ENCODE assay signal across 9 cellular contexts in genomic region chr3:11847607-11848006, GRCh38. TPM values are rescaled to one million over a fixed set of nuclear protein-coding genes. Genes with fewer than 3 reads are reported as not detected.
A peak's percentile ranks its signal among the peaks of the same experiment; 100 is the strongest.
DNase-seq lines count a peak whose midpoint lies in the region; ATAC-seq and TF ChIP-seq lines count a peak whose summit lies in the region.
"Had no signal": no experiment of that assay in that cellular context is flagged by ENCODE, and none has a peak within 500 bp of the region (broad histone marks: within the 10 kb centered on the region; RNA-seq: fewer than 3 reads in every experiment).

No MANE protein-coding gene starts in this region.

- H3K9me2 ChIP-seq in GM23338 (ENCODE audit: insufficient read depth) (no peaks in the 10 kb centered on the region), PC-3 (replicated peaks; ENCODE audit: low read length) (no peaks in the 10 kb centered on the region)

- no peak overlapping the region for H3K9ac ChIP-seq in PC-3 (ENCODE audit: low read length)

- H3K36me3 ChIP-seq in GM23338 (ENCODE audit: insufficient read depth) (no peaks in the 10 kb centered on the region), PC-3 (ENCODE audit: low read depth, low read length) (peaks cover 10% of the 10 kb centered on the region)
- H3K36me3 ChIP-seq in effector memory CD4-positive, alpha-beta T cell (ENCODE audit: control insufficient read depth, insufficient read depth, low read length) = peaks cover 6% of the 10 kb centered on the region

- peaks cover 14% of the 10 kb centered on the region for H3K36me3 Mint-ChIP-seq in GM23338 (ENCODE audit: low read depth)

- intact Hi-C loops in PC-3 (cut with micrococcal nuclease) = loop anchor here (2.0 kb wide), 1 partner anchor 199 kb away; no protein-coding TSS in a partner anchor

- peaks cover 14% of the 10 kb centered on the region for H3K4me1 Mint-ChIP-seq in GM23338

- H3K27me3 Mint-ChIP-seq in GM23338 (ENCODE audit: insufficient read depth, low read depth, poor library complexity) = peaks cover 9% of the 10 kb centered on the region

- peak overlapping the region; percentile 94; the same call in 1 of the 2 replicates for H3K4me3 ChIP-seq in GM23338
- H3K4me3 ChIP-seq in PC-3 (ENCODE audit: low read length) = no peak overlapping the region
- H3K4me3 ChIP-seq in effector memory CD4-positive, alpha-beta T cell (ENCODE audit: insufficient read depth, low read depth, low read length, poor library complexity, severe bottlenecking) = peak overlapping the region; percentile 95

- H3F3A ChIP-seq in GM23338 (replicated peaks; ENCODE audit: low read depth) = no peaks in the 10 kb centered on the region
- no peaks in the 10 kb centered on the region for H3F3A ChIP-seq in PC-3 (ENCODE audit: low read length, unreplicated experiment)

- H3K27me3 ChIP-seq in GM23338 (ENCODE audit: insufficient read depth) (peaks cover 11% of the 10 kb centered on the region), PC-3 (ENCODE audit: low read length) (peaks cover 12% of the 10 kb centered on the region)
- no peaks in the 10 kb centered on the region for H3K27me3 ChIP-seq in effector memory CD4-positive, alpha-beta T cell (replicated peaks; ENCODE audit: control insufficient read depth, insufficient read depth, low read length, poor library complexity, severe bottlenecking)
- H3K27me3 ChIP-seq: upper lobe of right lung had no signal

- H3K9me3 ChIP-seq in PC-3 (ENCODE audit: low read length) = no peaks in the 10 kb centered on the region
- no peaks in the 10 kb centered on the region for H3K9me3 ChIP-seq in effector memory CD4-positive, alpha-beta T cell (ENCODE audit: control insufficient read depth, low read length)
- H3K9me3 ChIP-seq: upper lobe of right lung had no signal

- H3K4me1 ChIP-seq in GM23338 (ENCODE audit: insufficient read depth) = peaks cover 15% of the 10 kb centered on the region; the same call in 1 of the 2 replicates
- H3K4me1 ChIP-seq in PC-3 (ENCODE audit: insufficient read depth, low read length) = peaks cover 13% of the 10 kb centered on the region; the same call in 1 of the 2 replicates
- H3K4me1 ChIP-seq in effector memory CD4-positive, alpha-beta T cell (ENCODE audit: control insufficient read depth, insufficient read depth, low read length, poor library complexity, severe bottlenecking) = peaks cover 17% of the 10 kb centered on the region

- CTCF ChIA-PET in PC-3 (lab: Charles Lee) = no interaction called here

- H3K9me3 Mint-ChIP-seq in GM23338 = no peaks in the 10 kb centered on the region; the same call in 2 of the 3 replicates

- POLR2A ChIA-PET in PC-3 (lab: Charles Lee; ENCODE audit: unreplicated experiment) = no interaction called here

- H3K27ac Mint-ChIP-seq in GM23338 = no peak overlapping the region

- DNase-seq in GM23338 (ENCODE audit: low spot score) (no peak), PC-3 (peak; percentile 37), retina (peak; percentile 3), 8988T (no peak), cortex of kidney (lab: John Stamatoyannopoulos, UW) (no peak)
- no peak for DNase-seq in effector memory CD4-positive, alpha-beta T cell
- DNase-seq: effector CD8-positive, alpha-beta T cell; upper lobe of right lung had no signal

- H3K27ac ChIP-seq in GM23338 (ENCODE audit: low read depth) (no peak overlapping the region), PC-3 (ENCODE audit: low read length) (no peak overlapping the region)
- peak overlapping the region; percentile 79 for H3K27ac ChIP-seq in effector memory CD4-positive, alpha-beta T cell (ENCODE audit: insufficient read depth, low read length, poor library complexity, severe bottlenecking)

- BruUV-seq in PC-3 (replicated peaks; lab: Mats Ljungman, UMichigan) = no TSS peak

- peaks cover 19% of the 10 kb centered on the region; the same call in 1 of the 2 replicates for H3K79me2 ChIP-seq in GM23338 (replicated peaks; ENCODE audit: insufficient read depth)
- H3K79me2 ChIP-seq in PC-3 (ENCODE audit: low read length) = peaks cover 29% of the 10 kb centered on the region

- ATAC-seq in GM23338 (peak; percentile 45), PC-3 (peak; percentile 23), HG03095 (IDR thresholded peaks at IDR 0.05; ENCODE audit: unreplicated experiment) (no peak)

- H3K4me2 ChIP-seq in GM23338 (peak overlapping the region; percentile 94), PC-3 (ENCODE audit: low read length) (peak overlapping the region; percentile 99; the same call in 1 of the 2 replicates)

- no peaks in the 10 kb centered on the region for H4K20me1 ChIP-seq in GM23338 (replicated peaks; ENCODE audit: insufficient read depth)
- H4K20me1 ChIP-seq in PC-3 (ENCODE audit: low read length) = no peaks in the 10 kb centered on the region

- peak overlapping the region; percentile 98 for H2AFZ ChIP-seq in GM23338
- peak overlapping the region; percentile 94 for H2AFZ ChIP-seq in PC-3 (ENCODE audit: low read length)

- peak overlapping the region; percentile 100 for H3K4me3 Mint-ChIP-seq in GM23338

- peak in 1 of 2 experiments; percentile 32; a peak in 3 of 4 replicates for TF ChIP-seq CTCF in GM23338 (conservative IDR thresholded peaks at IDR 0.05; ENCODE audit: low read depth in 2 of 2)
- TF ChIP-seq CTCF in PC-3 (conservative IDR thresholded peaks at IDR 0.05; ENCODE audit: low read depth, low read length) = peak; percentile 33; the same call in 1 of the 2 replicates

TF ChIP-seq in GM23338, 12 proteins besides CTCF, POLR2A, EP300 and RAD21:
- TF ChIP-seq ZNF114 (CRISPR knock-in tag; IDR thresholded peaks at IDR 0.05) (no peak), REST (IDR thresholded peaks at IDR 0.05; ENCODE audit: unreplicated experiment) (no peak), EZH2 (IDR thresholded peaks at IDR 0.05; ENCODE audit: low read depth, unreplicated experiment) (peak; percentile 10), EZH2phosphoT487 (IDR thresholded peaks at IDR 0.05; ENCODE audit: unreplicated experiment) (no peak)

RNA-seq across cellular contexts. Expression of gene TAMM41, which starts 0.9 kb away (rescaled TPM):
- 8.9 and 12.9 TPM in 2 replicates for total RNA-seq in GM23338 (2014; rRNA removed; shearing (Covaris generic))
- 18.0 and 19.2 TPM in 2 replicates for polyA plus RNA-seq in GM23338 (2016; fragmentation: Nextera tagmentation; extraction: Ambion mirVana)
- 10.0 and 10.5 TPM in 2 replicates for total RNA-seq in PC-3 (2014; rRNA removed)

Comparison
In these comparisons a context has a peak if more than half of its experiments do, and no peak if none do; other contexts are left out.
1. DNase-seq: peak in PC-3 (single experiment) and retina (single experiment); none in GM23338 (single experiment), effector memory CD4-positive, alpha-beta T cell (0 of 3), 8988T (single experiment) and cortex of kidney (single experiment).